Comparison of ENCODE assay signal across 18 cellular contexts in the genomic region with DNA sequence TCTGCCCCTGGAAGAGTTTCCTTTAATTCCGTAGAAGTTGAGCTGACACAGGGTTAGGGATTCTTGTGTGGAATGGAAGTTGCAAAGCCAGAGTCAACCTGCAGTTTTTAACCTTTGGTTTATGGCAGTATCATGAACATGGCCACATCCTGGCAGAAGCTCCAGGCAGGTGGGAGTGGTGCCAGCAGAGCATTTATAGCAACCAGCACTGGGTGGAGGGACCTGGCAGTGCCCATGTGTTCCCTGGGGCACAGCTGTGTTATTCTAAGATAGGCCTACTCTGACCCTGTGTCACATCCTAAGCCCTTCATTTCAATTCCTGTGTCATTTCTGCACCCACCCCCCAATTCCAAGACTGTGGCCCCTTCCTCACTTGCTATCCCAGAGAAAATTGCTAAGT. TPM values are rescaled to one million over a fixed set of nuclear protein-coding genes. Genes with fewer than 3 reads are reported as not detected.
"Had no signal": no experiment of that assay in that cellular context is flagged by ENCODE, and none has a peak within 500 bp of the region (broad histone marks: within the 10 kb centered on the region; RNA-seq: fewer than 3 reads in every experiment).

No MANE protein-coding gene starts in this region.

- ATAC-seq: left lung, pancreas, T-helper 17 cell had no signal

- DNase-seq: activated CD4-positive, alpha-beta T cell treated with anti-CD3 and anti-CD28 coated beads, Interleukin-2, amount 50 U/mL, for 1 hour; activated CD4-positive, CD25-positive, alpha-beta regulatory T cell; activated gamma-delta T cell; activated naive CD8-positive, alpha-beta T cell treated with anti-CD3 and anti-CD28 coated beads for 36 hours; activated T-cell treated with anti-CD3 and anti-CD28 coated beads, Interleukin-2, amount 50 U/mL, for 24 hours; brain microvascular endothelial cell; endodermal cell; erythroblast; left lung; mesenchymal stem cell; pancreas; retina; stomach; T-helper 17 cell; uterus had no signal

- H3K27ac Mint-ChIP-seq: activated naive CD8-positive, alpha-beta T cell treated with anti-CD3 and anti-CD28 coated beads for 36 hours; activated T-cell treated with anti-CD3 and anti-CD28 coated beads, Interleukin-2, amount 50 U/mL, for 24 hours; endodermal cell; T-helper 17 cell had no signal

- H3K36me3 Mint-ChIP-seq: activated naive CD8-positive, alpha-beta T cell treated with anti-CD3 and anti-CD28 coated beads for 36 hours had no signal

- H3K4me3 Mint-ChIP-seq: activated naive CD8-positive, alpha-beta T cell treated with anti-CD3 and anti-CD28 coated beads for 36 hours; activated T-cell treated with anti-CD3 and anti-CD28 coated beads, Interleukin-2, amount 50 U/mL, for 24 hours; endodermal cell; neural crest cell; T-helper 17 cell had no signal

- H3K9me3 Mint-ChIP-seq: activated T-cell treated with anti-CD3 and anti-CD28 coated beads, Interleukin-2, amount 50 U/mL, for 24 hours had no signal

- H3K4me1 Mint-ChIP-seq: endodermal cell, neural crest cell had no signal

- H3K27me3 Mint-ChIP-seq: activated naive CD8-positive, alpha-beta T cell treated with anti-CD3 and anti-CD28 coated beads for 36 hours; activated T-cell treated with anti-CD3 and anti-CD28 coated beads, Interleukin-2, amount 50 U/mL, for 24 hours; T-helper 17 cell had no signal

RNA-seq across cellular contexts. Expression of a gene that starts 26.1 kb away (rescaled TPM):
- total RNA-seq: cerebellum, endodermal cell, glomerular endothelial cell, neural crest cell had no signal
